1 cellular context compared by ENCODE assay signal in genomic region chr1:43039228-43040055, GRCh38.
TF ChIP-seq lines count a peak whose summit lies in the region.

No MANE protein-coding gene starts in this region.

TF ChIP-seq in HepG2, 621 proteins besides CTCF, POLR2A, EP300 and RAD21 (continued from another document and continues in another):
- TF ChIP-seq, protein P1, sequence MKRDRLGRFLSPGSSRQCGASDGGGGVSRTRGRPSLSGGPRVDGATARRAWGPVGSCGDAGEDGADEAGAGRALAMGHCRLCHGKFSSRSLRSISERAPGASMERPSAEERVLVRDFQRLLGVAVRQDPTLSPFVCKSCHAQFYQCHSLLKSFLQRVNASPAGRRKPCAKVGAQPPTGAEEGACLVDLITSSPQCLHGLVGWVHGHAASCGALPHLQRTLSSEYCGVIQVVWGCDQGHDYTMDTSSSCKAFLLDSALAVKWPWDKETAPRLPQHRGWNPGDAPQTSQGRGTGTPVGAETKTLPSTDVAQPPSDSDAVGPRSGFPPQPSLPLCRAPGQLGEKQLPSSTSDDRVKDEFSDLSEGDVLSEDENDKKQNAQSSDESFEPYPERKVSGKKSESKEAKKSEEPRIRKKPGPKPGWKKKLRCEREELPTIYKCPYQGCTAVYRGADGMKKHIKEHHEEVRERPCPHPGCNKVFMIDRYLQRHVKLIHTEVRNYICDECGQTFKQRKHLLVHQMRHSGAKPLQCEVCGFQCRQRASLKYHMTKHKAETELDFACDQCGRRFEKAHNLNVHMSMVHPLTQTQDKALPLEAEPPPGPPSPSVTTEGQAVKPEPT (CRISPR knock-in tag; IDR thresholded peaks at IDR 0.05; ENCODE audit: low read depth): no peak
- TF ChIP-seq ZBTB38 (CRISPR knock-in tag; IDR thresholded peaks at IDR 0.05) (peak; percentile 44; the same call in 1 of the 2 replicates), KDM5B (CRISPR knock-in tag; IDR thresholded peaks at IDR 0.05; ENCODE audit: borderline replicate concordance) (no peak), ZNF317 (CRISPR knock-in tag; IDR thresholded peaks at IDR 0.05) (0 out of 2 replicates have a peak, but pooled peaks have one; percentile 45), ARID2 (CRISPR knock-in tag; IDR thresholded peaks at IDR 0.05; ENCODE audit: borderline replicate concordance) (peak; percentile 85; the same call in 1 of the 2 replicates), FOXA3 (CRISPR knock-in tag; IDR thresholded peaks at IDR 0.05) (peak; percentile 99), CREB1 (IDR thresholded peaks at IDR 0.05) (no peak), CREB1 (CRISPR knock-in tag; IDR thresholded peaks at IDR 0.05) (peak; percentile 81), ZNF775 (CRISPR knock-in tag; IDR thresholded peaks at IDR 0.05; ENCODE audit: borderline replicate concordance) (no peak), ZNF670 (CRISPR knock-in tag; IDR thresholded peaks at IDR 0.05; ENCODE audit: borderline replicate concordance) (peak; percentile 59; the same call in 1 of the 2 replicates), IRF2 (CRISPR knock-in tag; IDR thresholded peaks at IDR 0.05) (peak; percentile 89), FOXP4 (CRISPR knock-in tag; IDR thresholded peaks at IDR 0.05) (peak; percentile 95), FOSL2 (CRISPR knock-in tag; IDR thresholded peaks at IDR 0.05) (peak; percentile 88), HHEX (CRISPR knock-in tag; IDR thresholded peaks at IDR 0.05) (peak; percentile 60), BRF2 (CRISPR knock-in tag; IDR thresholded peaks at IDR 0.05) (0 out of 2 replicates have a peak, but pooled peaks have one; percentile 52), TBP (CRISPR knock-in tag; IDR thresholded peaks at IDR 0.05) (no peak), BHLHE40 (IDR thresholded peaks at IDR 0.05; ENCODE audit: low read length) (peak; percentile 89), MED13 (CRISPR knock-in tag; IDR thresholded peaks at IDR 0.05) (peak; percentile 80; the same call in 1 of the 2 replicates), TCF12 (IDR thresholded peaks at IDR 0.05) (no peak), TCF12 (CRISPR knock-in tag; IDR thresholded peaks at IDR 0.05) (peak; percentile 91; the same call in 1 of the 2 replicates), CENPBD1 (CRISPR knock-in tag; IDR thresholded peaks at IDR 0.05; ENCODE audit: borderline replicate concordance, low read depth) (no peak), NR2F6 (IDR thresholded peaks at IDR 0.05) (peak; percentile 85), NR2F6 (CRISPR knock-in tag; IDR thresholded peaks at IDR 0.05) (peak; percentile 93), SAP130 (CRISPR knock-in tag; IDR thresholded peaks at IDR 0.05; ENCODE audit: low read depth) (peak; percentile 94), PAXIP1 (CRISPR knock-in tag; conservative IDR thresholded peaks at IDR 0.05) (peak; percentile 98), MAX (IDR thresholded peaks at IDR 0.05) (peak; percentile 86), GABPB1 (CRISPR knock-in tag; IDR thresholded peaks at IDR 0.05) (peak; percentile 31; the same call in 1 of the 2 replicates), SOX13 (IDR thresholded peaks at IDR 0.05) (peak; percentile 84), SOX13 (CRISPR knock-in tag; conservative IDR thresholded peaks at IDR 0.05 in 1 of 2, IDR thresholded peaks at IDR 0.05 in 1 of 2) (peak in 1 of 2 experiments; percentile 97; a peak in 2 of 4 replicates), NFYC (CRISPR knock-in tag; IDR thresholded peaks at IDR 0.05) (peak; percentile 12; the same call in 1 of the 2 replicates), SPEN (CRISPR knock-in tag; IDR thresholded peaks at IDR 0.05; ENCODE audit: low read depth) (peak; percentile 62; the same call in 1 of the 2 replicates), RXRB (CRISPR knock-in tag; IDR thresholded peaks at IDR 0.05; ENCODE audit: borderline replicate concordance) (peak; percentile 94), MIER3 (CRISPR knock-in tag; IDR thresholded peaks at IDR 0.05; ENCODE audit: borderline replicate concordance) (peak; percentile 79; the same call in 1 of the 2 replicates), DR1 (CRISPR knock-in tag; IDR thresholded peaks at IDR 0.05) (no peak)
- TF ChIP-seq, protein P2, sequence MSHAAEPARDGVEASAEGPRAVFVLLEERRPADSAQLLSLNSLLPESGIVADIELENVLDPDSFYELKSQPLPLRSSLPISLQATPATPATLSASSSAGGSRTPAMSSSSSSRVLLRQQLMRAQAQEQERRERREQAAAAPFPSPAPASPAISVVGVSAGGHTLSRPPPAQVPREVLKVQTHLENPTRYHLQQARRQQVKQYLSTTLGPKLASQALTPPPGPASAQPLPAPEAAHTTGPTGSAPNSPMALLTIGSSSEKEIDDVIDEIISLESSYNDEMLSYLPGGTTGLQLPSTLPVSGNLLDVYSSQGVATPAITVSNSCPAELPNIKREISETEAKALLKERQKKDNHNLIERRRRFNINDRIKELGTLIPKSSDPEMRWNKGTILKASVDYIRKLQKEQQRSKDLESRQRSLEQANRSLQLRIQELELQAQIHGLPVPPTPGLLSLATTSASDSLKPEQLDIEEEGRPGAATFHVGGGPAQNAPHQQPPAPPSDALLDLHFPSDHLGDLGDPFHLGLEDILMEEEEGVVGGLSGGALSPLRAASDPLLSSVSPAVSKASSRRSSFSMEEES (CRISPR knock-in tag; IDR thresholded peaks at IDR 0.05): peak; percentile 88
- TF ChIP-seq, protein P3, sequence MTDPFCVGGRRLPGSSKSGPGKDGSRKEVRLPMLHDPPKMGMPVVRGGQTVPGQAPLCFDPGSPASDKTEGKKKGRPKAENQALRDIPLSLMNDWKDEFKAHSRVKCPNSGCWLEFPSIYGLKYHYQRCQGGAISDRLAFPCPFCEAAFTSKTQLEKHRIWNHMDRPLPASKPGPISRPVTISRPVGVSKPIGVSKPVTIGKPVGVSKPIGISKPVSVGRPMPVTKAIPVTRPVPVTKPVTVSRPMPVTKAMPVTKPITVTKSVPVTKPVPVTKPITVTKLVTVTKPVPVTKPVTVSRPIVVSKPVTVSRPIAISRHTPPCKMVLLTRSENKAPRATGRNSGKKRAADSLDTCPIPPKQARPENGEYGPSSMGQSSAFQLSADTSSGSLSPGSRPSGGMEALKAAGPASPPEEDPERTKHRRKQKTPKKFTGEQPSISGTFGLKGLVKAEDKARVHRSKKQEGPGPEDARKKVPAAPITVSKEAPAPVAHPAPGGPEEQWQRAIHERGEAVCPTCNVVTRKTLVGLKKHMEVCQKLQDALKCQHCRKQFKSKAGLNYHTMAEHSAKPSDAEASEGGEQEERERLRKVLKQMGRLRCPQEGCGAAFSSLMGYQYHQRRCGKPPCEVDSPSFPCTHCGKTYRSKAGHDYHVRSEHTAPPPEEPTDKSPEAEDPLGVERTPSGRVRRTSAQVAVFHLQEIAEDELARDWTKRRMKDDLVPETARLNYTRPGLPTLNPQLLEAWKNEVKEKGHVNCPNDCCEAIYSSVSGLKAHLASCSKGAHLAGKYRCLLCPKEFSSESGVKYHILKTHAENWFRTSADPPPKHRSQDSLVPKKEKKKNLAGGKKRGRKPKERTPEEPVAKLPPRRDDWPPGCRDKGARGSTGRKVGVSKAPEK (CRISPR knock-in tag; IDR thresholded peaks at IDR 0.05; ENCODE audit: borderline replicate concordance): peak; percentile 100
- TF ChIP-seq, protein P4, sequence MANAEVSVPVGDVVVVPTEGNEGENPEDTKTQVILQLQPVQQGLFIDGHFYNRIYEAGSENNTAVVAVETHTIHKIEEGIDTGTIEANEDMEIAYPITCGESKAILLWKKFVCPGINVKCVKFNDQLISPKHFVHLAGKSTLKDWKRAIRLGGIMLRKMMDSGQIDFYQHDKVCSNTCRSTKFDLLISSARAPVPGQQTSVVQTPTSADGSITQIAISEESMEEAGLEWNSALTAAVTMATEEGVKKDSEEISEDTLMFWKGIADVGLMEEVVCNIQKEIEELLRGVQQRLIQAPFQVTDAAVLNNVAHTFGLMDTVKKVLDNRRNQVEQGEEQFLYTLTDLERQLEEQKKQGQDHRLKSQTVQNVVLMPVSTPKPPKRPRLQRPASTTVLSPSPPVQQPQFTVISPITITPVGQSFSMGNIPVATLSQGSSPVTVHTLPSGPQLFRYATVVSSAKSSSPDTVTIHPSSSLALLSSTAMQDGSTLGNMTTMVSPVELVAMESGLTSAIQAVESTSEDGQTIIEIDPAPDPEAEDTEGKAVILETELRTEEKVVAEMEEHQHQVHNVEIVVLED (CRISPR knock-in tag; IDR thresholded peaks at IDR 0.05; ENCODE audit: borderline replicate concordance): peak; percentile 62
- TF ChIP-seq, protein P5, sequence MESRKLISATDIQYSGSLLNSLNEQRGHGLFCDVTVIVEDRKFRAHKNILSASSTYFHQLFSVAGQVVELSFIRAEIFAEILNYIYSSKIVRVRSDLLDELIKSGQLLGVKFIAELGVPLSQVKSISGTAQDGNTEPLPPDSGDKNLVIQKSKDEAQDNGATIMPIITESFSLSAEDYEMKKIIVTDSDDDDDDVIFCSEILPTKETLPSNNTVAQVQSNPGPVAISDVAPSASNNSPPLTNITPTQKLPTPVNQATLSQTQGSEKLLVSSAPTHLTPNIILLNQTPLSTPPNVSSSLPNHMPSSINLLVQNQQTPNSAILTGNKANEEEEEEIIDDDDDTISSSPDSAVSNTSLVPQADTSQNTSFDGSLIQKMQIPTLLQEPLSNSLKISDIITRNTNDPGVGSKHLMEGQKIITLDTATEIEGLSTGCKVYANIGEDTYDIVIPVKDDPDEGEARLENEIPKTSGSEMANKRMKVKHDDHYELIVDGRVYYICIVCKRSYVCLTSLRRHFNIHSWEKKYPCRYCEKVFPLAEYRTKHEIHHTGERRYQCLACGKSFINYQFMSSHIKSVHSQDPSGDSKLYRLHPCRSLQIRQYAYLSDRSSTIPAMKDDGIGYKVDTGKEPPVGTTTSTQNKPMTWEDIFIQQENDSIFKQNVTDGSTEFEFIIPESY (CRISPR knock-in tag; IDR thresholded peaks at IDR 0.05): peak; percentile 77
- TF ChIP-seq, protein P6, sequence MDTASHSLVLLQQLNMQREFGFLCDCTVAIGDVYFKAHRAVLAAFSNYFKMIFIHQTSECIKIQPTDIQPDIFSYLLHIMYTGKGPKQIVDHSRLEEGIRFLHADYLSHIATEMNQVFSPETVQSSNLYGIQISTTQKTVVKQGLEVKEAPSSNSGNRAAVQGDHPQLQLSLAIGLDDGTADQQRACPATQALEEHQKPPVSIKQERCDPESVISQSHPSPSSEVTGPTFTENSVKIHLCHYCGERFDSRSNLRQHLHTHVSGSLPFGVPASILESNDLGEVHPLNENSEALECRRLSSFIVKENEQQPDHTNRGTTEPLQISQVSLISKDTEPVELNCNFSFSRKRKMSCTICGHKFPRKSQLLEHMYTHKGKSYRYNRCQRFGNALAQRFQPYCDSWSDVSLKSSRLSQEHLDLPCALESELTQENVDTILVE (CRISPR knock-in tag; IDR thresholded peaks at IDR 0.05): peak; percentile 82
- TF ChIP-seq, protein P7, sequence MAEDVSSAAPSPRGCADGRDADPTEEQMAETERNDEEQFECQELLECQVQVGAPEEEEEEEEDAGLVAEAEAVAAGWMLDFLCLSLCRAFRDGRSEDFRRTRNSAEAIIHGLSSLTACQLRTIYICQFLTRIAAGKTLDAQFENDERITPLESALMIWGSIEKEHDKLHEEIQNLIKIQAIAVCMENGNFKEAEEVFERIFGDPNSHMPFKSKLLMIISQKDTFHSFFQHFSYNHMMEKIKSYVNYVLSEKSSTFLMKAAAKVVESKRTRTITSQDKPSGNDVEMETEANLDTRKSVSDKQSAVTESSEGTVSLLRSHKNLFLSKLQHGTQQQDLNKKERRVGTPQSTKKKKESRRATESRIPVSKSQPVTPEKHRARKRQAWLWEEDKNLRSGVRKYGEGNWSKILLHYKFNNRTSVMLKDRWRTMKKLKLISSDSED (CRISPR knock-in tag; IDR thresholded peaks at IDR 0.05): no peak
